ENCODE assay signal across 18 cellular contexts in genomic region chr11:76181371-76181770, GRCh38. TPM values are rescaled to one million over a fixed set of nuclear protein-coding genes. Genes with fewer than 3 reads are reported as not detected.
DNase-seq lines count a peak whose midpoint lies in the region; ATAC-seq and TF ChIP-seq lines count a peak whose summit lies in the region.
"Had no signal": no experiment of that assay in that cellular context is flagged by ENCODE, and none has a peak within 500 bp of the region (broad histone marks: within the 10 kb centered on the region; RNA-seq: fewer than 3 reads in every experiment).

No MANE protein-coding gene starts in this region.

- peak; percentile 60 for ATAC-seq in WTC11
- ATAC-seq: HepG2 had no signal

- intact Hi-C loops in MCF 10A (cut with micrococcal nuclease) = no loop called here
- intact Hi-C loops in vagina (cut with DNase I) = no loop called here

- DNase-seq in NCI-H345 (lab: John Stamatoyannopoulos, UW) (peak; percentile 12), NCI-H345 treated with DMSO at 0.1 percent for 48 hours (lab: John Stamatoyannopoulos, UW; ENCODE audit: unreplicated experiment) (no peak), WTC11 (ENCODE audit: low spot score) (peak; percentile 36), iPS-NIHi11 (ENCODE audit: low spot score) (peak; percentile 63), MCF 10A (ENCODE audit: unreplicated experiment) (no peak), NCI-H1105 treated with DMSO at 0.1 percent for 48 hours (lab: John Stamatoyannopoulos, UW) (no peak), vagina (ENCODE audit: extremely low spot score in 2 of 2) (no peak)
- DNase-seq: 8988T, DMS153, DMS79, GDM1, GM23248, HCEC 1CT had no signal

- H3K9me3 Mint-ChIP-seq in WTC11 (no peaks in the 10 kb centered on the region), MCF 10A (ENCODE audit: unreplicated experiment) (no peaks in the 10 kb centered on the region)
- H3K9me3 Mint-ChIP-seq: CD14-positive monocyte; CD4-positive, alpha-beta memory T cell; IgD-negative memory B cell had no signal

- no TSS peak for BruUV-seq in MCF 10A (replicated peaks; lab: Mats Ljungman, UMichigan)

- TF ChIP-seq CTCF in WTC11 (IDR thresholded peaks at IDR 0.05) (no peak), MCF 10A (IDR thresholded peaks at IDR 0.05; ENCODE audit: unreplicated experiment) (no peak), vagina (IDR thresholded peaks at IDR 0.05) (no peak)

- H3K9me3 ChIP-seq in vagina = no peaks in the 10 kb centered on the region
- H3K9me3 ChIP-seq: BLaER1 had no signal

- H3K36me3 Mint-ChIP-seq in WTC11 (no peaks in the 10 kb centered on the region), MCF 10A (ENCODE audit: insufficient read depth, unreplicated experiment) (no peaks in the 10 kb centered on the region)
- H3K36me3 Mint-ChIP-seq: CD14-positive monocyte; CD4-positive, alpha-beta memory T cell; IgD-negative memory B cell had no signal

- peaks cover 4% of the 10 kb centered on the region for H3K4me1 ChIP-seq in vagina

- H3K4me3 ChIP-seq in vagina = no peak overlapping the region
- H3K4me3 ChIP-seq: BLaER1, GM23248 had no signal

- H3K4me3 Mint-ChIP-seq in WTC11 (no peak overlapping the region), MCF 10A (ENCODE audit: unreplicated experiment) (no peak overlapping the region)
- H3K4me3 Mint-ChIP-seq: CD14-positive monocyte; CD4-positive, alpha-beta memory T cell had no signal

- no peak for TF ChIP-seq POLR2A in vagina (IDR thresholded peaks at IDR 0.05)

- H3K36me3 ChIP-seq in vagina = no peaks in the 10 kb centered on the region
- H3K36me3 ChIP-seq: BLaER1 had no signal

- H3K4me1 Mint-ChIP-seq in WTC11 (peaks cover 7% of the 10 kb centered on the region), MCF 10A (ENCODE audit: insufficient read depth, unreplicated experiment) (no peaks in the 10 kb centered on the region)
- H3K4me1 Mint-ChIP-seq: CD4-positive, alpha-beta memory T cell had no signal

- H3K27ac ChIP-seq in vagina = no peak overlapping the region
- H3K27ac ChIP-seq: BLaER1, GM23248 had no signal

- POLR2A ChIA-PET in WTC11 (lab: Charles Lee) = no interaction called here
- POLR2A ChIA-PET in MCF 10A (lab: Yijun Ruan, JAX) = no interaction called here

- CTCF ChIA-PET in WTC11 (lab: Charles Lee) = interaction anchor here (1.0 to 6.1 kb wide), 2 partner anchors 27 to 138 kb away, joined by 3 to 48 read pairs; partner anchors contain the start of gene WNT11
- CTCF ChIA-PET in MCF 10A (lab: Yijun Ruan, JAX) = no interaction called here

- no peak overlapping the region for H3K27ac Mint-ChIP-seq in WTC11
- H3K27ac Mint-ChIP-seq in MCF 10A (ENCODE audit: low read depth, unreplicated experiment) = no peak overlapping the region
- H3K27ac Mint-ChIP-seq: CD14-positive monocyte had no signal

- no peaks in the 10 kb centered on the region for H3K27me3 ChIP-seq in vagina
- H3K27me3 ChIP-seq: BLaER1 had no signal

- H3K27me3 Mint-ChIP-seq in WTC11 (ENCODE audit: low read depth) (no peaks in the 10 kb centered on the region), MCF 10A (ENCODE audit: insufficient read depth, unreplicated experiment) (no peaks in the 10 kb centered on the region)
- H3K27me3 Mint-ChIP-seq: CD4-positive, alpha-beta memory T cell had no signal

TF ChIP-seq in WTC11, 78 proteins besides CTCF, POLR2A, EP300 and RAD21 (continues in another document):
- TF ChIP-seq, protein P1, sequence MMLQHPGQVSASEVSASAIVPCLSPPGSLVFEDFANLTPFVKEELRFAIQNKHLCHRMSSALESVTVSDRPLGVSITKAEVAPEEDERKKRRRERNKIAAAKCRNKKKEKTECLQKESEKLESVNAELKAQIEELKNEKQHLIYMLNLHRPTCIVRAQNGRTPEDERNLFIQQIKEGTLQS (CRISPR knock-in tag; conservative IDR thresholded peaks at IDR 0.05) = no peak
- no peak for TF ChIP-seq MXD4 (CRISPR knock-in tag; IDR thresholded peaks at IDR 0.05; ENCODE audit: borderline replicate concordance)
- TF ChIP-seq, protein P2, sequence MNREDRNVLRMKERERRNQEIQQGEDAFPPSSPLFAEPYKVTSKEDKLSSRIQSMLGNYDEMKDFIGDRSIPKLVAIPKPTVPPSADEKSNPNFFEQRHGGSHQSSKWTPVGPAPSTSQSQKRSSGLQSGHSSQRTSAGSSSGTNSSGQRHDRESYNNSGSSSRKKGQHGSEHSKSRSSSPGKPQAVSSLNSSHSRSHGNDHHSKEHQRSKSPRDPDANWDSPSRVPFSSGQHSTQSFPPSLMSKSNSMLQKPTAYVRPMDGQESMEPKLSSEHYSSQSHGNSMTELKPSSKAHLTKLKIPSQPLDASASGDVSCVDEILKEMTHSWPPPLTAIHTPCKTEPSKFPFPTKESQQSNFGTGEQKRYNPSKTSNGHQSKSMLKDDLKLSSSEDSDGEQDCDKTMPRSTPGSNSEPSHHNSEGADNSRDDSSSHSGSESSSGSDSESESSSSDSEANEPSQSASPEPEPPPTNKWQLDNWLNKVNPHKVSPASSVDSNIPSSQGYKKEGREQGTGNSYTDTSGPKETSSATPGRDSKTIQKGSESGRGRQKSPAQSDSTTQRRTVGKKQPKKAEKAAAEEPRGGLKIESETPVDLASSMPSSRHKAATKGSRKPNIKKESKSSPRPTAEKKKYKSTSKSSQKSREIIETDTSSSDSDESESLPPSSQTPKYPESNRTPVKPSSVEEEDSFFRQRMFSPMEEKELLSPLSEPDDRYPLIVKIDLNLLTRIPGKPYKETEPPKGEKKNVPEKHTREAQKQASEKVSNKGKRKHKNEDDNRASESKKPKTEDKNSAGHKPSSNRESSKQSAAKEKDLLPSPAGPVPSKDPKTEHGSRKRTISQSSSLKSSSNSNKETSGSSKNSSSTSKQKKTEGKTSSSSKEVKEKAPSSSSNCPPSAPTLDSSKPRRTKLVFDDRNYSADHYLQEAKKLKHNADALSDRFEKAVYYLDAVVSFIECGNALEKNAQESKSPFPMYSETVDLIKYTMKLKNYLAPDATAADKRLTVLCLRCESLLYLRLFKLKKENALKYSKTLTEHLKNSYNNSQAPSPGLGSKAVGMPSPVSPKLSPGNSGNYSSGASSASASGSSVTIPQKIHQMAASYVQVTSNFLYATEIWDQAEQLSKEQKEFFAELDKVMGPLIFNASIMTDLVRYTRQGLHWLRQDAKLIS (CRISPR knock-in tag; IDR thresholded peaks at IDR 0.05; ENCODE audit: borderline replicate concordance) = no peak
- TF ChIP-seq PRDM15 (CRISPR knock-in tag; IDR thresholded peaks at IDR 0.05) = no peak
- no peak for TF ChIP-seq FOXJ3 (CRISPR knock-in tag; IDR thresholded peaks at IDR 0.05; ENCODE audit: borderline replicate concordance)
- no peak for TF ChIP-seq SMAD3 (CRISPR knock-in tag; IDR thresholded peaks at IDR 0.05; ENCODE audit: borderline replicate concordance)
- TF ChIP-seq, protein P3, sequence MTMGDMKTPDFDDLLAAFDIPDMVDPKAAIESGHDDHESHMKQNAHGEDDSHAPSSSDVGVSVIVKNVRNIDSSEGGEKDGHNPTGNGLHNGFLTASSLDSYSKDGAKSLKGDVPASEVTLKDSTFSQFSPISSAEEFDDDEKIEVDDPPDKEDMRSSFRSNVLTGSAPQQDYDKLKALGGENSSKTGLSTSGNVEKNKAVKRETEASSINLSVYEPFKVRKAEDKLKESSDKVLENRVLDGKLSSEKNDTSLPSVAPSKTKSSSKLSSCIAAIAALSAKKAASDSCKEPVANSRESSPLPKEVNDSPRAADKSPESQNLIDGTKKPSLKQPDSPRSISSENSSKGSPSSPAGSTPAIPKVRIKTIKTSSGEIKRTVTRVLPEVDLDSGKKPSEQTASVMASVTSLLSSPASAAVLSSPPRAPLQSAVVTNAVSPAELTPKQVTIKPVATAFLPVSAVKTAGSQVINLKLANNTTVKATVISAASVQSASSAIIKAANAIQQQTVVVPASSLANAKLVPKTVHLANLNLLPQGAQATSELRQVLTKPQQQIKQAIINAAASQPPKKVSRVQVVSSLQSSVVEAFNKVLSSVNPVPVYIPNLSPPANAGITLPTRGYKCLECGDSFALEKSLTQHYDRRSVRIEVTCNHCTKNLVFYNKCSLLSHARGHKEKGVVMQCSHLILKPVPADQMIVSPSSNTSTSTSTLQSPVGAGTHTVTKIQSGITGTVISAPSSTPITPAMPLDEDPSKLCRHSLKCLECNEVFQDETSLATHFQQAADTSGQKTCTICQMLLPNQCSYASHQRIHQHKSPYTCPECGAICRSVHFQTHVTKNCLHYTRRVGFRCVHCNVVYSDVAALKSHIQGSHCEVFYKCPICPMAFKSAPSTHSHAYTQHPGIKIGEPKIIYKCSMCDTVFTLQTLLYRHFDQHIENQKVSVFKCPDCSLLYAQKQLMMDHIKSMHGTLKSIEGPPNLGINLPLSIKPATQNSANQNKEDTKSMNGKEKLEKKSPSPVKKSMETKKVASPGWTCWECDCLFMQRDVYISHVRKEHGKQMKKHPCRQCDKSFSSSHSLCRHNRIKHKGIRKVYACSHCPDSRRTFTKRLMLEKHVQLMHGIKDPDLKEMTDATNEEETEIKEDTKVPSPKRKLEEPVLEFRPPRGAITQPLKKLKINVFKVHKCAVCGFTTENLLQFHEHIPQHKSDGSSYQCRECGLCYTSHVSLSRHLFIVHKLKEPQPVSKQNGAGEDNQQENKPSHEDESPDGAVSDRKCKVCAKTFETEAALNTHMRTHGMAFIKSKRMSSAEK (CRISPR knock-in tag; IDR thresholded peaks at IDR 0.05; ENCODE audit: borderline replicate concordance) = no peak

RNA-seq across cellular contexts. Expression of gene WNT11, which starts 24.9 kb away (rescaled TPM):
- 0.32 to 0.89 TPM (median 0.79 TPM) in 3 replicates for total RNA-seq in WTC11 (2021)
- total RNA-seq in MCF 10A (2022) = not detected in 2 replicates
- total RNA-seq in vagina = 6.9 TPM
- total RNA-seq: GM23248 had no signal

Comparison
In these comparisons a context has a peak if more than half of its experiments do, and no peak if none do; other contexts are left out.
1. DNase-seq: peak in NCI-H345 (single experiment), WTC11 (single experiment) and iPS-NIHi11 (single experiment); none in NCI-H345 treated with DMSO at 0.1 percent for 48 hours (single experiment), MCF 10A (single experiment), NCI-H1105 treated with DMSO at 0.1 percent for 48 hours (single experiment) and vagina (0 of 2).